In the genomic region with DNA sequence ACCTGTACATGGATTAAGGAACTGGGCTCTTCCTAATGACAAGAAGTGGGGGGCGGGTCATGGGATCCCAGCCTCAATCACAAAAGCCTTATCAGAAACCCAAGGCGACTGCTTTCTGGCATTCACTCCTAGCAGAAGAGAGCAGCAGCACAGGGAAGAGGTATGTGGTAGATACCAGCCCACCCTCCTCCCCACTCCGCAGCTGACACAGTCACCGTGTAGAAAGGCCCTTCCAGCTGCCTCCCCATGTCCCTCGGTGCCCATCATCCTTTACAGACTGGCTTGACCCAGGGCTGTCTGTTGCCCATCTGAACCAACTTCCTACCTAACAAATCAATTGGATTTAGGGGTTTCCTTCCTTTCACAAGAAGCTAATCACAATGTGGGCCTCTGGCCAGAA, we compare ENCODE assay signal across 29 cellular contexts. TPM values are rescaled to one million over a fixed set of nuclear protein-coding genes. Genes with fewer than 3 reads are reported as not detected.
DNase-seq lines count a peak whose midpoint lies in the region; ATAC-seq, FAIRE-seq and TF ChIP-seq lines count a peak whose summit lies in the region.
"Had no signal": no experiment of that assay in that cellular context is flagged by ENCODE, and none has a peak within 500 bp of the region (broad histone marks: within the 10 kb centered on the region; RNA-seq: fewer than 3 reads in every experiment).

No MANE protein-coding gene starts in this region.

- H3K4me1 ChIP-seq in neutrophil (ENCODE audit: control insufficient read depth in 1 of 2, insufficient read depth in 1 of 2, low read depth in 1 of 2, low read length in 1 of 2): peaks cover 48 to 57% of the 10 kb centered on the region in 2 experiments

- H3K36me3 Mint-ChIP-seq in activated naive CD8-positive, alpha-beta T cell: peaks cover 7% of the 10 kb centered on the region
- peaks cover 9% of the 10 kb centered on the region for H3K36me3 Mint-ChIP-seq in activated naive CD8-positive, alpha-beta T cell treated with anti-CD3 and anti-CD28 coated beads, Interleukin-2, amount 50 U/mL, for 24 hours (ENCODE audit: low read depth)
- peaks cover 23% of the 10 kb centered on the region for H3K36me3 Mint-ChIP-seq in T-cell
- peaks cover 0 to under 1% (median under 1%) of the 10 kb centered on the region in 3 donors for H3K36me3 Mint-ChIP-seq in immature natural killer cell
- H3K36me3 Mint-ChIP-seq: activated naive CD8-positive, alpha-beta T cell treated with anti-CD3 and anti-CD28 coated beads, Interleukin-2, amount 10 ng/mL, durations not matched to agents 7 days and 5 days had no signal

- CTCF ChIA-PET in T-cell (lab: Charles Lee): interaction anchor here (0.6 to 2.9 kb wide), 2 partner anchors 8 to 368 kb away, joined by 3 to 23 read pairs; no protein-coding TSS in a partner anchor

- H3K9me3 Mint-ChIP-seq in activated naive CD8-positive, alpha-beta T cell (ENCODE audit: low read depth): no peaks in the 10 kb centered on the region
- no peaks in the 10 kb centered on the region for H3K9me3 Mint-ChIP-seq in activated naive CD8-positive, alpha-beta T cell treated with anti-CD3 and anti-CD28 coated beads, Interleukin-2, amount 50 U/mL, for 24 hours
- no peaks in the 10 kb centered on the region for H3K9me3 Mint-ChIP-seq in T-cell
- H3K9me3 Mint-ChIP-seq in immature natural killer cell: no peaks in the 10 kb centered on the region
- H3K9me3 Mint-ChIP-seq: activated naive CD8-positive, alpha-beta T cell treated with anti-CD3 and anti-CD28 coated beads, Interleukin-2, amount 10 ng/mL, durations not matched to agents 7 days and 5 days; stimulated activated naive CD8-positive, alpha-beta T cell treated with anti-CD3 and anti-CD28 coated beads, Interleukin-15, amount 100 ng/mL, for 72 hours had no signal

- no peaks in the 10 kb centered on the region for H3K27me3 Mint-ChIP-seq in activated naive CD8-positive, alpha-beta T cell
- no peaks in the 10 kb centered on the region for H3K27me3 Mint-ChIP-seq in activated naive CD8-positive, alpha-beta T cell treated with anti-CD3 and anti-CD28 coated beads, Interleukin-2, amount 50 U/mL, for 24 hours
- H3K27me3 Mint-ChIP-seq in T-cell (no peaks in the 10 kb centered on the region), immature natural killer cell (ENCODE audit: low read depth in 3 of 3) (peaks cover 16 to 29% (median 25%) of the 10 kb centered on the region in 3 donors)
- H3K27me3 Mint-ChIP-seq: activated naive CD8-positive, alpha-beta T cell treated with anti-CD3 and anti-CD28 coated beads, Interleukin-2, amount 10 ng/mL, durations not matched to agents 7 days and 5 days; stimulated activated naive CD8-positive, alpha-beta T cell treated with anti-CD3 and anti-CD28 coated beads, Interleukin-15, amount 100 ng/mL, for 72 hours had no signal

- H3K27me3 ChIP-seq in neutrophil: no peaks in the 10 kb centered on the region
- H3K27me3 ChIP-seq: SJSA1, tibial artery had no signal

- DNase-seq in activated naive CD8-positive, alpha-beta T cell treated with anti-CD3 and anti-CD28 coated beads, Interleukin-2, amount 50 U/mL, for 24 hours: no peak
- DNase-seq in T-cell (peak in 1 of 34 experiments; percentile 19), immature natural killer cell (no peak), GM19239 (ENCODE audit: insufficient read length, low spot score) (no peak)
- no peak for DNase-seq in NK-92 treated with Interleukin-12 subunit alpha and Interleukin-12 subunit beta, amount 100 ng/mL, for 24 hours (lab: John Stamatoyannopoulos, UW)
- DNase-seq: activated CD4-positive, alpha-beta T cell treated with anti-CD3 and anti-CD28 coated beads, Interleukin-2, amount 50 U/mL, for 48 hours; activated CD4-positive, CD25-positive, alpha-beta regulatory T cell; activated effector memory CD4-positive, alpha-beta T cell treated with Interleukin-2 at 50 U/mL for 16 hours; activated naive CD8-positive, alpha-beta T cell treated with anti-CD3 and anti-CD28 coated beads, Interleukin-2, amount 10 ng/mL, durations not matched to agents 7 days and 5 days; AML-193; kidney; NCI-H1417 treated with DMSO at 0.1 percent for 48 hours; stimulated activated naive CD8-positive, alpha-beta T cell treated with anti-CD3 and anti-CD28 coated beads, Interleukin-15, amount 100 ng/mL, for 72 hours had no signal

- peaks cover 10% of the 10 kb centered on the region for H3K36me3 ChIP-seq in neutrophil
- H3K36me3 ChIP-seq: tibial artery had no signal

- peak overlapping the region; percentile 99 for H3K27ac Mint-ChIP-seq in activated naive CD8-positive, alpha-beta T cell
- H3K27ac Mint-ChIP-seq in activated naive CD8-positive, alpha-beta T cell treated with anti-CD3 and anti-CD28 coated beads, Interleukin-2, amount 50 U/mL, for 24 hours: no peak overlapping the region
- H3K27ac Mint-ChIP-seq in T-cell: peak overlapping the region; percentile 73 to 98
- H3K27ac Mint-ChIP-seq in immature natural killer cell: peak overlapping the region in 5 of 6 donors; percentile 22 to 99 (median 40)
- H3K27ac Mint-ChIP-seq: activated naive CD8-positive, alpha-beta T cell treated with anti-CD3 and anti-CD28 coated beads, Interleukin-2, amount 10 ng/mL, durations not matched to agents 7 days and 5 days had no signal

- no peak overlapping the region for H3K4me3 ChIP-seq in neutrophil (ENCODE audit: low read depth in 1 of 2, low read length in 1 of 2)
- H3K4me3 ChIP-seq: A549, SJSA1, tibial artery had no signal

- H3K9me3 ChIP-seq in neutrophil: no peaks in the 10 kb centered on the region
- H3K9me3 ChIP-seq: A549, SJSA1, tibial artery had no signal

- no peak overlapping the region for H3K4me3 Mint-ChIP-seq in activated naive CD8-positive, alpha-beta T cell
- H3K4me3 Mint-ChIP-seq in activated naive CD8-positive, alpha-beta T cell treated with anti-CD3 and anti-CD28 coated beads, Interleukin-2, amount 50 U/mL, for 24 hours: no peak overlapping the region
- no peak overlapping the region for H3K4me3 Mint-ChIP-seq in T-cell
- no peak overlapping the region for H3K4me3 Mint-ChIP-seq in immature natural killer cell
- H3K4me3 Mint-ChIP-seq: activated naive CD8-positive, alpha-beta T cell treated with anti-CD3 and anti-CD28 coated beads, Interleukin-2, amount 10 ng/mL, durations not matched to agents 7 days and 5 days; stimulated activated naive CD8-positive, alpha-beta T cell treated with anti-CD3 and anti-CD28 coated beads, Interleukin-15, amount 100 ng/mL, for 72 hours had no signal

- no peak for TF ChIP-seq CTCF in neutrophil (IDR thresholded peaks at IDR 0.05)

- peaks cover 54% of the 10 kb centered on the region for H3K4me1 Mint-ChIP-seq in activated naive CD8-positive, alpha-beta T cell (ENCODE audit: low read depth)
- peaks cover 52% of the 10 kb centered on the region for H3K4me1 Mint-ChIP-seq in activated naive CD8-positive, alpha-beta T cell treated with anti-CD3 and anti-CD28 coated beads, Interleukin-2, amount 50 U/mL, for 24 hours
- H3K4me1 Mint-ChIP-seq in T-cell (peaks cover 51 to 59% (median 53%) of the 10 kb centered on the region in 3 donors), immature natural killer cell (peaks cover 35 to 39% of the 10 kb centered on the region in 2 donors)

- POLR2A ChIA-PET in T-cell (lab: Charles Lee): interaction anchor here in 1 of 2 donors (1.0 kb wide), 1 partner anchor 162 kb away, joined by 3 read pairs; no protein-coding TSS in a partner anchor

- H3K27ac ChIP-seq in neutrophil: peak overlapping the region; percentile 5
- H3K27ac ChIP-seq: A549, KMS-11, SJSA1 had no signal

- FAIRE-seq in GM19239 (lab: Jason Lieb, UNC): no peak
- FAIRE-seq: A549, astrocyte, H54, kidney had no signal

- ATAC-seq in activated naive CD8-positive, alpha-beta T cell treated with anti-CD3 and anti-CD28 coated beads, Interleukin-2, amount 50 U/mL, for 24 hours: no peak
- ATAC-seq in T-cell (replicated peaks in 1 of 4): no peak
- no peak for ATAC-seq in HG02973 (IDR thresholded peaks at IDR 0.05; ENCODE audit: unreplicated experiment)
- ATAC-seq: A549; stimulated activated naive CD8-positive, alpha-beta T cell treated with anti-CD3 and anti-CD28 coated beads, Interleukin-15, amount 100 ng/mL, for 72 hours had no signal

RNA-seq across cellular contexts. Expression of gene DHRS12, which starts 3.1 kb away (rescaled TPM):
- total RNA-seq in T-cell: 10 to 100 TPM; 18.1 to 27.8 (median 21.7) TPM
- polyA plus RNA-seq in immature natural killer cell: 10 to 100 TPM in 2 of 3 donors, 1 to 10 TPM in 1; 9.7 to 11.4 (median 11.3) TPM

RNA-seq across cellular contexts. Expression of gene TMEM272, which starts 37.9 kb away (rescaled TPM):
- total RNA-seq in T-cell: 1 to 10 TPM; 5.2 to 9.0 (median 8.8) TPM
- polyA plus RNA-seq in immature natural killer cell: not detected
- total RNA-seq: dermis microvascular lymphatic vessel endothelial cell, fibroblast of lung, skeletal muscle tissue had no signal
- polyA plus RNA-seq: A549, fibroblast of lung had no signal

RNA-seq across cellular contexts. Expression of gene CCDC70, which starts 54.7 kb away (rescaled TPM):
- not detected for total RNA-seq in T-cell
- polyA plus RNA-seq in immature natural killer cell: not detected
- total RNA-seq: activated naive CD8-positive, alpha-beta T cell treated with anti-CD3 and anti-CD28 coated beads, Interleukin-2, amount 10 ng/mL, durations not matched to agents 7 days and 5 days; astrocyte; dermis microvascular lymphatic vessel endothelial cell; fibroblast of lung; G401; kidney; lower leg skin; mucosa of gallbladder; omental fat pad; skeletal muscle tissue had no signal
- polyA plus RNA-seq: A549, fibroblast of lung had no signal
